ENCODE assay signal across 8 cellular contexts in genomic region chr21:34630536-34631143, GRCh38. TPM values are rescaled to one million over a fixed set of nuclear protein-coding genes. Genes with fewer than 3 reads are reported as not detected.
DNase-seq lines count a peak whose midpoint lies in the region; ATAC-seq and TF ChIP-seq lines count a peak whose summit lies in the region.

No MANE protein-coding gene starts in this region.

- no peaks in the 10 kb centered on the region for H3K27me3 Mint-ChIP-seq in activated CD8-positive, alpha-beta T cell treated with anti-CD3 and anti-CD28 coated beads for 36 hours
- peaks cover 25% of the 10 kb centered on the region for H3K27me3 Mint-ChIP-seq in progenitor cell of endocrine pancreas

- POLR2A ChIA-PET in activated CD8-positive, alpha-beta T cell treated with anti-CD3 and anti-CD28 coated beads for 36 hours (lab: Charles Lee) = interaction anchor here (1.0 kb wide), 1 partner anchor 60 kb away, joined by 5 read pairs; no protein-coding TSS in a partner anchor

- DNase-seq in D341Med (ENCODE audit: low spot score) (peak; percentile 69), NCI-H2171 (lab: John Stamatoyannopoulos, UW) (peak; percentile 2), glomerular visceral epithelial cell (ENCODE audit: extremely low spot score) (peak; percentile 54), progenitor cell of endocrine pancreas (ENCODE audit: low spot score, unreplicated experiment) (no peak)
- DNase-seq in activated CD8-positive, alpha-beta T cell treated with anti-CD3 and anti-CD28 coated beads for 36 hours = peak; percentile 33

- H3K27ac Mint-ChIP-seq in activated CD8-positive, alpha-beta T cell treated with anti-CD3 and anti-CD28 coated beads for 36 hours = no peak overlapping the region
- no peak overlapping the region for H3K27ac Mint-ChIP-seq in progenitor cell of endocrine pancreas

- peak; percentile 93 for TF ChIP-seq CTCF in activated CD8-positive, alpha-beta T cell treated with anti-CD3 and anti-CD28 coated beads for 36 hours (IDR thresholded peaks at IDR 0.05)
- peak; percentile 81 for TF ChIP-seq CTCF in progenitor cell of endocrine pancreas (IDR thresholded peaks at IDR 0.05; ENCODE audit: unreplicated experiment)

- CTCF ChIA-PET in activated CD8-positive, alpha-beta T cell treated with anti-CD3 and anti-CD28 coated beads for 36 hours (lab: Charles Lee) = interaction anchor here (0.6 to 3.8 kb wide), 24 partner anchors 9 to 283 kb away, joined by 3 to 27 read pairs (median 4); partner anchors contain the start of gene RCAN1

- H3K4me3 Mint-ChIP-seq in activated CD8-positive, alpha-beta T cell treated with anti-CD3 and anti-CD28 coated beads for 36 hours = no peak overlapping the region
- H3K4me3 Mint-ChIP-seq in progenitor cell of endocrine pancreas (ENCODE audit: low read depth) = no peak overlapping the region

- no peaks in the 10 kb centered on the region for H3K4me1 Mint-ChIP-seq in activated CD8-positive, alpha-beta T cell treated with anti-CD3 and anti-CD28 coated beads for 36 hours (ENCODE audit: low read depth)
- no peaks in the 10 kb centered on the region for H3K4me1 Mint-ChIP-seq in progenitor cell of endocrine pancreas (ENCODE audit: low read depth)

- H3K9me3 Mint-ChIP-seq in activated CD8-positive, alpha-beta T cell treated with anti-CD3 and anti-CD28 coated beads for 36 hours = no peaks in the 10 kb centered on the region
- H3K9me3 Mint-ChIP-seq in progenitor cell of endocrine pancreas (ENCODE audit: low read depth) = no peaks in the 10 kb centered on the region

- ATAC-seq in GM19468 (IDR thresholded peaks at IDR 0.05; ENCODE audit: extremely low read depth, unreplicated experiment) (peak; percentile 21), GM19023 (IDR thresholded peaks at IDR 0.05; ENCODE audit: unreplicated experiment) (no peak), GM19455 (IDR thresholded peaks at IDR 0.05; ENCODE audit: unreplicated experiment) (no peak)
- ATAC-seq in activated CD8-positive, alpha-beta T cell treated with anti-CD3 and anti-CD28 coated beads for 36 hours = peak; percentile 56

- intact Hi-C loops in activated CD8-positive, alpha-beta T cell treated with anti-CD3 and anti-CD28 coated beads for 36 hours (cut with micrococcal nuclease) = no loop called here

- no peaks in the 10 kb centered on the region for H3K36me3 Mint-ChIP-seq in activated CD8-positive, alpha-beta T cell treated with anti-CD3 and anti-CD28 coated beads for 36 hours (ENCODE audit: low read depth)
- H3K36me3 Mint-ChIP-seq in progenitor cell of endocrine pancreas (ENCODE audit: insufficient read depth) = no peaks in the 10 kb centered on the region

RNA-seq across cellular contexts. Expression of gene RCAN1, which starts 15.7 kb away (rescaled TPM):
- 1 to 10 TPM; 6.1 to 7.8 TPM for total RNA-seq in activated CD8-positive, alpha-beta T cell treated with anti-CD3 and anti-CD28 coated beads for 36 hours
- total RNA-seq in progenitor cell of endocrine pancreas = 11.6 and 14.2 TPM in 2 replicates

RNA-seq across cellular contexts. Expression of gene CLIC6, which starts 38.2 kb away (rescaled TPM):
- under 1 TPM; 0.54 to 0.58 TPM for total RNA-seq in activated CD8-positive, alpha-beta T cell treated with anti-CD3 and anti-CD28 coated beads for 36 hours
- 14.1 and 16.3 TPM in 2 replicates for total RNA-seq in progenitor cell of endocrine pancreas

Comparison
In these comparisons a context has a peak if more than half of its experiments do, and no peak if none do; other contexts are left out.
1. ATAC-seq: peak in GM19468 (single experiment) and activated CD8-positive, alpha-beta T cell treated with anti-CD3 and anti-CD28 coated beads for 36 hours (single experiment); none in GM19023 (single experiment) and GM19455 (single experiment).